Comparison of ENCODE assay signal across 8 cellular contexts in the genomic region with DNA sequence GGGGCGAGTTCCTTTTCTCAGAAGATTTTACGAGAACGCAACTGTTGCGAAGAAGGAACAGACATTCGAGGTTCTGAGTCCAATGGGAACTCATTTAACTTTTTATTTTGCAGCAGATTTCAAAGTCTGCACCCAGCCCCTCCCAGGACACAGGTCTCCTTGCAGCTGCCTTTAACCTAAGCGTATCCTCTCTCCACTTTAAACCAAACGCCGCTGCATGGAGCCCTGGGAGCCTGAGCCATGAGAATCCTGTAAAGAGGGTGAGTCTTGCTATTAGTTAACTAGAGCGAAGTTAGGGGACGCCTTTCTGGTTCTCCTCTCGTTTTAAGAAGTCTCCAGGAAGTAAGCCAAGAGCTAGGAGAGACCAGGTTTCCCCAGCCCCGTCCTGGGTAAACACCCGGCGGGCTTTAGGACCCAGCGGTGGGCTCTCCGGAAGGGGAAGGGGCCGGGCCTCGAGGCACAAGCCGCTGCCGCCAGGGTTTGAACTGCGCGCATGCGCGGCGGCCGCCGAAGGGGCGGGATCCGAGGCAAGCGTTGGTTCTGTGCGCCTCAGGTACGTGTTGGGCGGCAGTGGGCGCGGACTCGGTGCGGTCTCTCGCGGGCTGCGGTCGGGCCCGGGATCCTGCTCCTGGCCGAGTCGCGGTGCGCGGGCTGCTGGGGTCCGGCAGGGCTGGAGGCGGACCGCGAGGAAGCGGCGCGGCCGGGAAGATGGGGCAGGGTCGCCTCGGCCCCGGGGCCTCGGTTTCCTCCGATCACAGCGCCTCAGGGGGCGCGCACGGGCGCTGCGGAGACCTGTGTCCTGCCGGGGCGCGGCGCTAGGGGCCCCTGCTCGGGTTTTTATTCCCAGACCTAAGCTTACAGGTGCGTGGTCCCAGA. TPM values are rescaled to one million over a fixed set of nuclear protein-coding genes. Genes with fewer than 3 reads are reported as not detected.
DNase-seq lines count a peak whose midpoint lies in the region; ATAC-seq, FAIRE-seq and TF ChIP-seq lines count a peak whose summit lies in the region.

A gene (plus strand): TSS at position 510 of the 876 bp plus-strand sequence. CDS start 7,188 bp downstream, outside the sequence.

- TF ChIP-seq CTCF in AG10803 (conservative IDR thresholded peaks at IDR 0.05; ENCODE audit: low read length) (no peak), kidney (IDR thresholded peaks at IDR 0.05; ENCODE audit: borderline replicate concordance, extremely low read depth, insufficient read depth) (peak; percentile 26)

- peak within 1 kb of the TSS; percentile 66 to 87 for H3K27ac ChIP-seq in kidney (ENCODE audit: low read depth in 2 of 2, low read length in 2 of 2)

- FAIRE-seq in kidney (lab: Jason Lieb, UNC): no peak

- peak; percentile 92 for DNase-seq in AG10803 (ENCODE audit: low read depth)
- peak; percentile 91 for DNase-seq in NCI-H446 treated with DMSO at 0.1 percent for 48 hours (lab: John Stamatoyannopoulos, UW)
- DNase-seq in activated CD4-positive, CD25-positive, alpha-beta regulatory T cell treated with anti-CD3 and anti-CD28 coated beads, Interleukin-2, amount 50 U/mL, for 72 hours: peak; percentile 97
- peak; percentile 71 to 85 for DNase-seq in cerebellar nuclear complex (lab: John Stamatoyannopoulos, UW)
- peak; percentile 98 for DNase-seq in kidney
- DNase-seq in stimulated activated CD4-positive, alpha-beta T cell treated with anti-CD3 and anti-CD28 coated beads, Interleukin-15, amount 100 ng/mL, for 24 hours: peak; percentile 97

- peak within 1 kb of the TSS; percentile 74 to 85 for H3K9ac ChIP-seq in kidney (ENCODE audit: low read length in 2 of 2)

- H3K36me3 ChIP-seq in kidney (ENCODE audit: control insufficient read depth in 1 of 2, insufficient read depth in 2 of 2, low read length in 2 of 2): peaks cover 0 to 5% of the 10 kb centered on the region in 2 donors

- H3K4me1 ChIP-seq in kidney (ENCODE audit: control insufficient read depth in 1 of 2, insufficient read depth in 1 of 2, low read depth in 1 of 2, low read length in 2 of 2): peaks cover 0 to 8% of the 10 kb centered on the region in 2 donors

- H3K4me3 ChIP-seq in AG10803 (ENCODE audit: low read length): peak within 1 kb of the TSS; percentile 77
- peak within 1 kb of the TSS; percentile 88 to 97 for H3K4me3 ChIP-seq in kidney (ENCODE audit: low read length in 2 of 2)

- ATAC-seq in GM19035 (IDR thresholded peaks at IDR 0.05; ENCODE audit: unreplicated experiment) (peak; percentile 62), HG03354 (IDR thresholded peaks at IDR 0.05; ENCODE audit: poor library complexity, severe bottlenecking, unreplicated experiment) (peak; percentile 67)

- H3K9me3 ChIP-seq in kidney (ENCODE audit: control insufficient read depth in 1 of 2, low read length in 2 of 2): no peaks in the 10 kb centered on the region

- intact Hi-C loops in kidney (cut with DNase I): no loop called here

RNA-seq across cellular contexts. Expression of the gene that starts here (rescaled TPM):
- total RNA-seq in kidney: 15.7 TPM
- 4.8 TPM for polyA plus RNA-seq in kidney (ENCODE audit: insufficient read depth, low read depth, low replicate concordance)

Comparison
In these comparisons a context has a peak if more than half of its experiments do, and no peak if none do; other contexts are left out.
1. Peak in every context shown above with its lines: DNase-seq, ATAC-seq, H3K4me3 ChIP-seq and H3K27ac ChIP-seq.